23 cellular contexts compared by ENCODE assay signal in genomic region chr4:163920426-163920825, GRCh38.
"Had no signal": no experiment of that assay in that cellular context is flagged by ENCODE, and none has a peak within 500 bp of the region (broad histone marks: within the 10 kb centered on the region; RNA-seq: fewer than 3 reads in every experiment).

No MANE protein-coding gene starts in this region.

- H3K4me1 ChIP-seq: SJSA1 had no signal

- DNase-seq: IMR-90, Karpas-422, KG1, MM.1S, NCI-H1105, NCI-H1417, NCI-H1436 treated with DMSO at 0.1 percent for 48 hours, NCI-H1694, NCI-H187 treated with DMSO at 0.1 percent for 48 hours, NCI-H2029 treated with DMSO at 0.1 percent for 48 hours, NCI-H226, NCI-H446, NCI-H510A, NCI-H524 treated with DMSO at 0.1 percent for 48 hours, NCI-H69, NCI-H774, Right ventricle myocardium superior, RPMI8226, SIG-M5, SK-N-SH had no signal

- H3K27ac ChIP-seq: SJSA1 had no signal

- H3K36me3 ChIP-seq: SJSA1 had no signal

- H3K9ac ChIP-seq: SK-N-SH had no signal

- H3K4me2 ChIP-seq: SK-N-SH had no signal

- ATAC-seq: HepG2 had no signal

- FAIRE-seq: HepG2, RCC 7860 had no signal

- H3K4me3 ChIP-seq: SJSA1 had no signal

- H3K27me3 ChIP-seq: SJSA1 had no signal

- H3K9me3 ChIP-seq: SJSA1, SK-N-SH had no signal
